In genomic region chr13:60258349-60258748, GRCh38 we compare ENCODE assay signal across 30 cellular contexts.
"Had no signal": no experiment of that assay in that cellular context is flagged by ENCODE, and none has a peak within 500 bp of the region (broad histone marks: within the 10 kb centered on the region; RNA-seq: fewer than 3 reads in every experiment).

No MANE protein-coding gene starts in this region.

- H3K36me3 Mint-ChIP-seq: activated naive CD4-positive, alpha-beta T cell treated with anti-CD3 and anti-CD28 coated beads, Interleukin-2, amount 10 ng/mL, durations not matched to agents 7 days and 5 days; activated naive CD8-positive, alpha-beta T cell treated with anti-CD3 and anti-CD28 coated beads, Interleukin-2, amount 10 ng/mL, durations not matched to agents 7 days and 5 days; T-cell had no signal

- H3K27ac Mint-ChIP-seq: activated CD4-positive, alpha-beta memory T cell treated with anti-CD3 and anti-CD28 coated beads, Interleukin-2, amount 10 ng/mL, durations not matched to agents 7 days and 5 days; activated CD4-positive, alpha-beta T cell treated with anti-CD3 and anti-CD28 coated beads for 36 hours; activated naive CD4-positive, alpha-beta T cell treated with anti-CD3 and anti-CD28 coated beads, Interleukin-2, amount 10 ng/mL, durations not matched to agents 7 days and 5 days; activated naive CD8-positive, alpha-beta T cell treated with anti-CD3 and anti-CD28 coated beads, Interleukin-2, amount 10 ng/mL, durations not matched to agents 7 days and 5 days; activated T-helper 2 cell treated with anti-CD3 and anti-CD28 coated beads, Interferon-gamma antibody, Interleukin-2, Interleukin-4, amounts not matched to agents 10 μg/mL and 5 μg/mL and 100 μg/mL, durations not matched to agents 14 hours and 24 hours and 36 hours; T-cell had no signal

- DNase-seq: activated CD4-positive, alpha-beta memory T cell treated with anti-CD3 and anti-CD28 coated beads, Interleukin-2, amount 10 ng/mL, durations not matched to agents 7 days and 5 days; activated CD4-positive, alpha-beta T cell treated with anti-CD3 and anti-CD28 coated beads for 36 hours; activated CD4-positive, alpha-beta T cell treated with anti-CD3 and anti-CD28 coated beads, Interleukin-2, amount 50 U/mL, for 1 hour; activated gamma-delta T cell treated with Interleukin-2 at 50 U/mL for 16 hours; activated naive CD4-positive, alpha-beta T cell treated with anti-CD3 and anti-CD28 coated beads, Interleukin-2, amount 10 ng/mL, durations not matched to agents 7 days and 5 days; activated naive CD8-positive, alpha-beta T cell treated with anti-CD3 and anti-CD28 coated beads, Interleukin-2, amount 10 ng/mL, durations not matched to agents 7 days and 5 days; activated T-cell treated with anti-CD3 and anti-CD28 coated beads for 4 hours; activated T-cell treated with anti-CD3 and anti-CD28 coated beads, Interleukin-2, amount 50 U/mL, for 48 hours; aorta; caudate nucleus; Karpas-422; MM.1S; NCI-H1105 treated with DMSO at 0.1 percent for 48 hours; NCI-H1436 treated with DMSO at 0.1 percent for 48 hours; NCI-H187; NCI-H2081; NCI-H446 treated with DMSO at 0.1 percent for 48 hours; NCI-H524 treated with DMSO at 0.1 percent for 48 hours; NCI-H748 treated with DMSO at 0.1 percent for 48 hours; NK-92 treated with Interleukin-12 subunit alpha and Interleukin-12 subunit beta, amount 100 ng/mL, for 24 hours; OCI-M1; RPMI8226; T-cell; T-helper 2 cell; T1000 had no signal

- H3K4me3 Mint-ChIP-seq: activated CD4-positive, alpha-beta memory T cell treated with anti-CD3 and anti-CD28 coated beads, Interleukin-2, amount 10 ng/mL, durations not matched to agents 7 days and 5 days; activated CD4-positive, alpha-beta T cell treated with anti-CD3 and anti-CD28 coated beads for 36 hours; activated naive CD4-positive, alpha-beta T cell treated with anti-CD3 and anti-CD28 coated beads, Interleukin-2, amount 10 ng/mL, durations not matched to agents 7 days and 5 days; activated naive CD8-positive, alpha-beta T cell treated with anti-CD3 and anti-CD28 coated beads, Interleukin-2, amount 10 ng/mL, durations not matched to agents 7 days and 5 days; T-cell had no signal

- H3K27me3 ChIP-seq: breast epithelium had no signal

- H3K4me1 ChIP-seq: breast epithelium had no signal

- H3K27ac ChIP-seq: breast epithelium, SK-N-MC had no signal

- H3K4me1 Mint-ChIP-seq: activated CD4-positive, alpha-beta T cell treated with anti-CD3 and anti-CD28 coated beads for 36 hours; activated naive CD4-positive, alpha-beta T cell treated with anti-CD3 and anti-CD28 coated beads, Interleukin-2, amount 10 ng/mL, durations not matched to agents 7 days and 5 days had no signal

- H3K36me3 ChIP-seq: breast epithelium had no signal

- ATAC-seq: activated CD4-positive, alpha-beta T cell treated with anti-CD3 and anti-CD28 coated beads for 36 hours; Panc1; Right ventricle myocardium inferior; T-cell had no signal

- H3K9me3 Mint-ChIP-seq: activated CD4-positive, alpha-beta memory T cell treated with anti-CD3 and anti-CD28 coated beads, Interleukin-2, amount 10 ng/mL, durations not matched to agents 7 days and 5 days; activated naive CD4-positive, alpha-beta T cell treated with anti-CD3 and anti-CD28 coated beads, Interleukin-2, amount 10 ng/mL, durations not matched to agents 7 days and 5 days had no signal

- H3K4me3 ChIP-seq: breast epithelium, SK-N-MC had no signal
